Comparison of ENCODE assay signal across 9 cellular contexts in the genomic region with DNA sequence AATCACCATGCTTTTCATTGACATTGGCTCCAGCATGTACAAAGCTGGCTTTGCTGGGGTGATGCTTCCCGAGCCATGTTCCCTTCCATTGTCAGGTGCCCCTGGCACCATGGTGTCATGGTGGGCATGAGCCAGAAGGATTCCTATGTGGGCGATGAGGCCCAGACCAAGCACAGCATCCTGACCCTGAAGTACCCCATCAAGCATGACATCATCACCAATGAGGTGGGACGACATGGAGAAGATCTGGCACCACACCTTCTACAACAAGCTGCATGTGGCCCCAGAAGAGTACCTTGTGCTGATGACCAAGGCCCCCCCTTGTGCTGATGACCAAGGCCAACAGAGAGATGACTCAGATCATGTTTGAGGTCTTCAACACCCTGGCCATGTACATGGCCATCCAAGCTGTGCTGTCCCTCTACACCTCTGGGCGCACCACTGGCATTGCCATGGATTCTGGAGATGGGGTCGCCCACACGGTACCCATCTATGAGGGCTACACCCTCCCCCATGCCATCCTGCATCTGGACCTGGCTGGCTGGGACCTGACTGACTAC. TPM values are rescaled to one million over a fixed set of nuclear protein-coding genes. Genes with fewer than 3 reads are reported as not detected.
"Had no signal": no experiment of that assay in that cellular context is flagged by ENCODE, and none has a peak within 500 bp of the region (broad histone marks: within the 10 kb centered on the region; RNA-seq: fewer than 3 reads in every experiment).

No MANE protein-coding gene starts in this region.

- H3K27ac ChIP-seq: GM23248 had no signal

- H2AFZ ChIP-seq: GM23248 had no signal

- DNase-seq: GM23248, GOT3, H9, HCEC 1CT, IMR-90, KG1 had no signal

- ATAC-seq: K562 had no signal

- FAIRE-seq: H54, K562 had no signal

- H3K4me3 ChIP-seq: GM23248, K562 had no signal

RNA-seq across cellular contexts. Expression of gene RBP2, which starts 17.6 kb away (rescaled TPM):
- total RNA-seq: GM23248, H9, HT-29, IMR-90, K562 had no signal
- polyA plus RNA-seq: GM23248, IMR-90, K562 had no signal

RNA-seq across cellular contexts. Expression of gene RBP1, which starts 45.6 kb away (rescaled TPM):
- total RNA-seq: GM23248, HT-29 had no signal
